16 cellular contexts compared by ENCODE assay signal in the genomic region with DNA sequence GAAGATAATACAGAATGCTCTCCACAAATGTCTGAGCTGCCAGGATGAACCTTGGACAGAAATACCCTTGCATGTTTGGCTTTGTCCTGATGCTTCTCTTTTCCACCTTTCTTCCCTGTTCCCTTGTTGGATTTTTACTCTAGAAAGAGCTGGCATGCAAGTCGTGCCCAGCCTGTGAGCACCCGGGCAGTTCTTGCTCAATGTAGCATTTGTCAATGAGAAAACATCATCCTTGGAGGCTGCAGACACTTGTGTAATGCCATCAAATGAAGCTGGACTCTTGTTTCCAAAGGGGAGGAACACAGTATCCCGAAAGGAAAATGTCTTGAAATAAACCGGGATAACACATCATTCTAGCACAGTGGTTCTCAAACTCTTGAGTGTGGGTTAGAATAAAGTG.
DNase-seq lines count a peak whose midpoint lies in the region; TF ChIP-seq lines count a peak whose summit lies in the region.
"Had no signal": no experiment of that assay in that cellular context is flagged by ENCODE, and none has a peak within 500 bp of the region (broad histone marks: within the 10 kb centered on the region; RNA-seq: fewer than 3 reads in every experiment).

No MANE protein-coding gene starts in this region.

- H3K23ac ChIP-seq in mesendoderm (ENCODE audit: low read length) = no peak overlapping the region

- no peak overlapping the region for H3K4me3 ChIP-seq in mesendoderm (ENCODE audit: low read length)
- H3K4me3 ChIP-seq: A549; BLaER1 treated with 17β-estradiol and CSF1 and Interleukin-3, amounts not matched to agents 10 nM and 100 nM had no signal

- no peak overlapping the region for H2AK5ac ChIP-seq in mesendoderm (ENCODE audit: low read length)

- no peak overlapping the region for H3K56ac ChIP-seq in mesendoderm (ENCODE audit: low read length)

- peak overlapping the region; percentile 49 for H2BK120ac ChIP-seq in mesendoderm (ENCODE audit: low read depth, low read length)

- no peaks in the 10 kb centered on the region for H3K36me3 ChIP-seq in mesendoderm (ENCODE audit: control insufficient read depth, insufficient read depth, low read length)
- H3K36me3 ChIP-seq: BLaER1 treated with 17β-estradiol and CSF1 and Interleukin-3, amounts not matched to agents 10 nM and 100 nM had no signal

- H3K79me2 ChIP-seq in mesendoderm (ENCODE audit: control insufficient read depth, insufficient read depth, low read length) = no peaks in the 10 kb centered on the region

- no peak overlapping the region for H3K27ac ChIP-seq in mesendoderm (ENCODE audit: low read depth, low read length)
- H3K27ac ChIP-seq: 22Rv1; A549; BLaER1 treated with 17β-estradiol and CSF1 and Interleukin-3, amounts not matched to agents 10 nM and 100 nM; C4-2B had no signal

- in situ Hi-C loops in G401 (cut with HindIII; ENCODE audit: low sequenced_read_pairs) (no loop called here), GM13977 (cut with MboI; ENCODE audit: low pct_unique_long_range_greater_than_20kb, low sequenced_read_pairs, unreplicated experiment) (no loop called here)

- no peak overlapping the region for H2BK15ac ChIP-seq in mesendoderm (replicated peaks; ENCODE audit: low read depth)

- H3K79me1 ChIP-seq in mesendoderm (ENCODE audit: low read length) = no peaks in the 10 kb centered on the region

- DNase-seq in G401 (ENCODE audit: low spot score) = peak; percentile 55
- peak; percentile 47 for DNase-seq in cerebellar cortex (ENCODE audit: low spot score)
- no peak for DNase-seq in mesendoderm
- no peak for DNase-seq in amygdala (lab: John Stamatoyannopoulos, UW)
- DNase-seq in GM13977 (ENCODE audit: low spot score) = no peak
- DNase-seq: AML-193; Caco-2; Calu3; CD4-positive, alpha-beta T cell; CD8-positive, alpha-beta T cell; DMS79 treated with DMSO at 0.1 percent for 48 hours; GF-D8 had no signal

- H2BK5ac ChIP-seq in mesendoderm (ENCODE audit: low read length) = no peak overlapping the region

- no peak overlapping the region for H3K18ac ChIP-seq in mesendoderm (ENCODE audit: low read length)

- H4K5ac ChIP-seq in mesendoderm (ENCODE audit: low read length) = no peak overlapping the region

- TF ChIP-seq CTCF in GM13977 (IDR thresholded peaks at IDR 0.05; ENCODE audit: extremely low read depth, insufficient read depth, missing control alignments) = no peak

- no peak overlapping the region for H3K4ac ChIP-seq in mesendoderm (ENCODE audit: low read depth, low read length)

- no peak overlapping the region for H3K4me2 ChIP-seq in mesendoderm (ENCODE audit: low read length)
- H3K4me2 ChIP-seq: A549; BLaER1 treated with 17β-estradiol and CSF1 and Interleukin-3, amounts not matched to agents 10 nM and 100 nM had no signal

- H3K27me3 ChIP-seq in mesendoderm (ENCODE audit: insufficient read depth, low read length, poor library complexity) = no peaks in the 10 kb centered on the region
- H3K27me3 ChIP-seq: BLaER1 treated with 17β-estradiol and CSF1 and Interleukin-3, amounts not matched to agents 10 nM and 100 nM had no signal

- no CpG with 5 or more reads among the region's 4 CpGs for WGBS in mesendoderm (ENCODE audit: extremely low coverage, insufficient coverage, low lambda C conversion rate)

- H4K8ac ChIP-seq in mesendoderm (ENCODE audit: low read depth, low read length) = no peak overlapping the region

- H3K4me1 ChIP-seq in mesendoderm (ENCODE audit: control insufficient read depth, low read depth, low read length) = no peaks in the 10 kb centered on the region
- H3K4me1 ChIP-seq: A549; BLaER1 treated with 17β-estradiol and CSF1 and Interleukin-3, amounts not matched to agents 10 nM and 100 nM; Caco-2 had no signal

- H3K9ac ChIP-seq in mesendoderm (ENCODE audit: low read length) = no peak overlapping the region
- H3K9ac ChIP-seq: BLaER1 treated with 17β-estradiol and CSF1 and Interleukin-3, amounts not matched to agents 10 nM and 100 nM had no signal

Comparison
In these comparisons a context has a peak if more than half of its experiments do, and no peak if none do; other contexts are left out.
1. DNase-seq: peak in G401 (single experiment) and cerebellar cortex (single experiment); none in mesendoderm (single experiment), amygdala (0 of 56) and GM13977 (single experiment).